In the genomic region with DNA sequence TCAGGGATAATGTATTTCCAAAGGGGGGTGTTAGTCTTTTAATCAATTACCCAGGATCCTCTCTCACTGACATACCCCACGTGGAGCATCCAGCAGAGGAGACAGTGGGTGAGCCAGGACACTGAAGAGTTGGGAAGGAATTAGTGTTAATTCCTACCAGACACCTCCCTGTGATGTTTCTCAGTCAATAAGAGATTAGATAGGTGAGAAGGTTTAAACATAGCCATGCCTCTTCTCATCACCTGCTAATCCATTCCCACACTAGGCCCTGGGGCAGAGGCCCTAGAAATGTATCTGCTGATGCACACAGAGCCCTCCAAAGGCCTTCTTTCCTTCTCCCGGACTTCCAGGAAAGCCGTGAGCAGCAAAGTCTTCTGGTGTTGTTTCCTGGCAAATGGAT, we compare ENCODE assay signal across 8 cellular contexts.
"Had no signal": no experiment of that assay in that cellular context is flagged by ENCODE, and none has a peak within 500 bp of the region (broad histone marks: within the 10 kb centered on the region; RNA-seq: fewer than 3 reads in every experiment).

No MANE protein-coding gene starts in this region.

- H3K4me3 Mint-ChIP-seq: IgD-negative memory B cell had no signal

- ATAC-seq: HepG2, K562 had no signal

- H3K27ac ChIP-seq: HL-60, KMS-11 had no signal

- DNase-seq: IMR-90, KBM-7, KG1 had no signal

- H3K4me2 ChIP-seq: KMS-11 had no signal

- H3K9ac ChIP-seq: KMS-11 had no signal

- H3K36me3 Mint-ChIP-seq: IgD-negative memory B cell had no signal

- H3K27ac Mint-ChIP-seq: IgD-negative memory B cell had no signal

- H3K27me3 Mint-ChIP-seq: IgD-negative memory B cell had no signal

- H3K4me3 ChIP-seq: K562 had no signal
